Comparison of ENCODE assay signal across 12 cellular contexts in genomic region chr7:123558506-123558874, GRCh38. TPM values are rescaled to one million over a fixed set of nuclear protein-coding genes. Genes with fewer than 3 reads are reported as not detected.
A peak's percentile ranks its signal among the peaks of the same experiment; 100 is the strongest.
DNase-seq lines count a peak whose midpoint lies in the region; ATAC-seq and TF ChIP-seq lines count a peak whose summit lies in the region.
"Had no signal": no experiment of that assay in that cellular context is flagged by ENCODE, and none has a peak within 500 bp of the region (broad histone marks: within the 10 kb centered on the region; RNA-seq: fewer than 3 reads in every experiment).

No MANE protein-coding gene starts in this region.

- no peak for TF ChIP-seq POLR2A in ovary (IDR thresholded peaks at IDR 0.05)

- intact Hi-C loops in A673 (cut with micrococcal nuclease; ENCODE audit: unreplicated experiment), result no loop called here
- intact Hi-C loops in ovary (cut with DNase I), result no loop called here

- peaks cover under 1% of the 10 kb centered on the region for H3K36me3 ChIP-seq in A673 (ENCODE audit: insufficient read depth, low read length, poor library complexity, severe bottlenecking)
- H3K36me3 ChIP-seq in KOPT-K1 (ENCODE audit: insufficient read depth, low read length), result peaks cover 12% of the 10 kb centered on the region
- no peaks in the 10 kb centered on the region for H3K36me3 ChIP-seq in effector memory CD4-positive, alpha-beta T cell (ENCODE audit: control insufficient read depth, insufficient read depth, low read length)
- H3K36me3 ChIP-seq in ovary, result no peaks in the 10 kb centered on the region

- no peak overlapping the region for H3K27ac ChIP-seq in A673 (ENCODE audit: low read depth, low read length, poor library complexity, severe bottlenecking)
- peak overlapping the region; percentile 77 for H3K27ac ChIP-seq in KOPT-K1 (ENCODE audit: low read depth, low read length, poor library complexity, severe bottlenecking)
- H3K27ac ChIP-seq in effector memory CD4-positive, alpha-beta T cell (ENCODE audit: insufficient read depth, low read length, poor library complexity, severe bottlenecking), result peak overlapping the region; percentile 76
- peak overlapping the region in 1 of 2 donors; percentile 78 for H3K27ac ChIP-seq in ovary

- POLR2A ChIA-PET in A673 (lab: Charles Lee; ENCODE audit: low non-redundant PET), result no interaction called here

- H3K4me3 ChIP-seq in A673 (ENCODE audit: low read depth, low read length, poor library complexity, severe bottlenecking) (peak overlapping the region; percentile 67), ovary (peak overlapping the region; percentile 98)
- peak overlapping the region; percentile 83 for H3K4me3 ChIP-seq in effector memory CD4-positive, alpha-beta T cell (ENCODE audit: insufficient read depth, low read depth, low read length, poor library complexity, severe bottlenecking)

- no peak for ATAC-seq in GM19324 (IDR thresholded peaks at IDR 0.05; ENCODE audit: low FRiP score, unreplicated experiment)

- H3K9me3 ChIP-seq in A673 (ENCODE audit: low read depth, low read length, poor library complexity, severe bottlenecking) (no peaks in the 10 kb centered on the region), KOPT-K1 (ENCODE audit: insufficient read depth, low read length, poor library complexity, severe bottlenecking) (no peaks in the 10 kb centered on the region), ovary (no peaks in the 10 kb centered on the region)
- no peaks in the 10 kb centered on the region for H3K9me3 ChIP-seq in effector memory CD4-positive, alpha-beta T cell (ENCODE audit: control insufficient read depth, low read length)

- CTCF ChIA-PET in A673 (lab: Charles Lee), result no interaction called here

- no peak for TF ChIP-seq CTCF in A673 (conservative IDR thresholded peaks at IDR 0.05; ENCODE audit: low read depth, low read length)
- TF ChIP-seq CTCF in ovary (IDR thresholded peaks at IDR 0.05), result no peak

- no TSS peak for BruUV-seq in A673 (replicated peaks; lab: Mats Ljungman, UMichigan)

- WGBS in ovary, 3 donors, result 69 to 74% (median 73%) methylated on average over 1 of the region's 1 CpG

- H3K27me3 ChIP-seq in A673 (replicated peaks; ENCODE audit: insufficient read depth, low read depth, low read length, poor library complexity) (no peaks in the 10 kb centered on the region), ovary (no peaks in the 10 kb centered on the region)
- no peaks in the 10 kb centered on the region for H3K27me3 ChIP-seq in effector memory CD4-positive, alpha-beta T cell (replicated peaks; ENCODE audit: control insufficient read depth, insufficient read depth, low read length, poor library complexity, severe bottlenecking)

- DNase-seq in A673 (ENCODE audit: low spot score), result no peak
- no peak for DNase-seq in effector memory CD4-positive, alpha-beta T cell
- DNase-seq in ovary, result no peak
- no peak for DNase-seq in NCI-H774 (lab: John Stamatoyannopoulos, UW)
- DNase-seq in cerebellar nuclear complex (lab: John Stamatoyannopoulos, UW), result no peak
- DNase-seq in NCI-H2196 (lab: John Stamatoyannopoulos, UW; ENCODE audit: unreplicated experiment), result no peak
- DNase-seq: activated naive CD8-positive, alpha-beta T cell treated with anti-CD3 and anti-CD28 coated beads for 36 hours; HFFc6; WERI-Rb-1 had no signal

- no peak for TF ChIP-seq EP300 in ovary (IDR thresholded peaks at IDR 0.05)

- H3K4me1 ChIP-seq in A673 (ENCODE audit: insufficient read depth, low read length, poor library complexity, severe bottlenecking) (peaks cover 7% of the 10 kb centered on the region), ovary (ENCODE audit: insufficient read depth) (peaks cover 5% of the 10 kb centered on the region)
- peaks cover 9% of the 10 kb centered on the region for H3K4me1 ChIP-seq in effector memory CD4-positive, alpha-beta T cell (ENCODE audit: control insufficient read depth, insufficient read depth, low read length, poor library complexity, severe bottlenecking)

RNA-seq across cellular contexts. Expression of gene NDUFA5, which starts 0.9 kb away (rescaled TPM):
- total RNA-seq in A673 (2021) (107 and 114 TPM in 2 replicates), ovary (10 to 100 TPM; 43.2 to 83.3 (median 63.2) TPM)
- polyA plus RNA-seq in ovary, result 10 to 100 TPM; 54.0 to 74.5 TPM

RNA-seq across cellular contexts. Expression of gene IQUB, which starts 24.1 kb away (rescaled TPM):
- total RNA-seq in A673 (2021), result 0.20 and 0.62 TPM in 2 replicates
- 10 to 100 TPM in 1 of 7 donors, 1 to 10 TPM in 3, under 1 TPM in 3; 0.35 to 11.3 (median 1.2) TPM for total RNA-seq in ovary
- polyA plus RNA-seq in ovary, result under 1 TPM; 0.39 to 0.70 TPM

RNA-seq across cellular contexts. Expression of gene ASB15, which starts 43.1 kb away (rescaled TPM):
- not detected in 2 replicates for total RNA-seq in A673 (2021)
- total RNA-seq in ovary, result not detected
- not detected for polyA plus RNA-seq in ovary
- total RNA-seq: activated naive CD8-positive, alpha-beta T cell treated with anti-CD3 and anti-CD28 coated beads for 36 hours; HFFc6; omental fat pad had no signal
